ENCODE assay signal across 8 cellular contexts in genomic region chr3:134640872-134641470, GRCh38. TPM values are rescaled to one million over a fixed set of nuclear protein-coding genes. Genes with fewer than 3 reads are reported as not detected.
A peak's percentile ranks its signal among the peaks of the same experiment; 100 is the strongest.
DNase-seq lines count a peak whose midpoint lies in the region; ATAC-seq, FAIRE-seq and TF ChIP-seq lines count a peak whose summit lies in the region.

No MANE protein-coding gene starts in this region.

- no peak overlapping the region for H3K27ac ChIP-seq in SK-N-MC

- no peaks in the 10 kb centered on the region for H3K27me3 ChIP-seq in HAP-1 (ENCODE audit: low read depth)

- H3K4me3 ChIP-seq in HAP-1 (no peak overlapping the region), SK-N-MC (no peak overlapping the region)

- DNase-seq in DMS114 treated with DMSO at 0.1 percent for 48 hours (lab: John Stamatoyannopoulos, UW; ENCODE audit: unreplicated experiment): peak; percentile 8
- peak; percentile 56 to 67 for DNase-seq in HAP-1 (ENCODE audit: low spot score in 2 of 2)
- DNase-seq in SK-N-MC (ENCODE audit: low read depth, low spot score): peak; percentile 6
- peak in 27 of 42 donors; percentile 22 to 71 (median 39) for DNase-seq in head of caudate nucleus
- peak; percentile 18 for DNase-seq in urothelium cell line (ENCODE audit: low spot score)
- DNase-seq in GM12891 (ENCODE audit: insufficient read length, low spot score): no peak

- TF ChIP-seq POLR2A in GM12891 (IDR thresholded peaks at IDR 0.05; ENCODE audit: low read depth, low read length): no peak

- FAIRE-seq in urothelium cell line (lab: Jason Lieb, UNC) (no peak), GM12891 (lab: Jason Lieb, UNC) (no peak)

- H3K4me1 ChIP-seq in HAP-1: peaks cover 20% of the 10 kb centered on the region

- no peak overlapping the region for H3K9ac ChIP-seq in SK-N-MC (ENCODE audit: insufficient read length)

- no peaks in the 10 kb centered on the region for H3K36me3 ChIP-seq in HAP-1 (replicated peaks)
- H3K36me3 ChIP-seq in SK-N-MC (ENCODE audit: insufficient read depth, low read length): no peaks in the 10 kb centered on the region

- H3K9me3 ChIP-seq in HAP-1 (no peaks in the 10 kb centered on the region), SK-N-MC (ENCODE audit: low read depth, low read length) (no peaks in the 10 kb centered on the region)

- in situ Hi-C loops in HAP-1 (cut with MboI; ENCODE audit: low sequenced_read_pairs): no loop called here

- intact Hi-C loops in head of caudate nucleus (cut with DNase I): no loop called here

- ATAC-seq in GM18907 (IDR thresholded peaks at IDR 0.05; ENCODE audit: unreplicated experiment): no peak
- ATAC-seq in GM21447 (IDR thresholded peaks at IDR 0.05; ENCODE audit: unreplicated experiment): no peak

TF ChIP-seq in GM12891, 5 proteins besides CTCF, POLR2A, EP300 and RAD21:
- TF ChIP-seq POLR2AphosphoS5 (IDR thresholded peaks at IDR 0.05; ENCODE audit: low read depth, low read length) (no peak), POU2F2 (IDR thresholded peaks at IDR 0.05; ENCODE audit: low read depth, low read length) (no peak), TAF1 (IDR thresholded peaks at IDR 0.05; ENCODE audit: low read depth, low read length) (no peak)

RNA-seq across cellular contexts. Expression of gene KY, which starts 9.9 kb away (rescaled TPM):
- not detected for polyA plus RNA-seq in GM12891 (2012; ENCODE audit: low read depth, missing spikeins)
